ENCODE assay signal across 8 cellular contexts in genomic region chr2:60735496-60736250, GRCh38. TPM values are rescaled to one million over a fixed set of nuclear protein-coding genes. Genes with fewer than 3 reads are reported as not detected.
DNase-seq lines count a peak whose midpoint lies in the region; ATAC-seq and TF ChIP-seq lines count a peak whose summit lies in the region.

No MANE protein-coding gene starts in this region.

- H3K4ac ChIP-seq in H9 (ENCODE audit: low read depth, low read length): no peak overlapping the region

- H3K4me2 ChIP-seq in H9 (ENCODE audit: insufficient read depth, insufficient read length, low read length): peak overlapping the region; percentile 81
- peak overlapping the region; percentile 58 for H3K4me2 ChIP-seq in SU-DHL-6 (ENCODE audit: low read depth, low read length, poor library complexity, severe bottlenecking)
- H3K4me2 ChIP-seq in PC-9: no peak overlapping the region

- H3K9me3 Mint-ChIP-seq in H9: peaks cover 0 to 6% of the 10 kb centered on the region in 2 experiments; a peak in 2 of 5 replicates
- no peaks in the 10 kb centered on the region for H3K9me3 Mint-ChIP-seq in naive thymus-derived CD8-positive, alpha-beta T cell

- H3K27me3 ChIP-seq in H9 (ENCODE audit: insufficient read depth, low read length) (peaks cover 10% of the 10 kb centered on the region; the same call in 1 of the 2 replicates), SU-DHL-6 (ENCODE audit: low read length) (no peaks in the 10 kb centered on the region; the same call in 1 of the 2 replicates), PC-9 (ENCODE audit: insufficient read depth, low read depth) (no peaks in the 10 kb centered on the region)

- no peaks in the 10 kb centered on the region for H4K20me1 ChIP-seq in H9 (ENCODE audit: control insufficient read depth, insufficient read depth, insufficient read length)
- no peaks in the 10 kb centered on the region for H4K20me1 ChIP-seq in SU-DHL-6 (ENCODE audit: low read depth, low read length)
- H4K20me1 ChIP-seq in PC-9 (ENCODE audit: insufficient read depth): no peaks in the 10 kb centered on the region

- H3K27ac Mint-ChIP-seq in H9: 0 out of 7 replicates have a peak overlapping the region, but pooled peaks of 1 of the 3 experiments have one; percentile 8
- peak overlapping the region in 7 of 10 donors; percentile 1 to 88 (median 61) for H3K27ac Mint-ChIP-seq in naive thymus-derived CD8-positive, alpha-beta T cell

- no peak overlapping the region for H2AK5ac ChIP-seq in H9 (ENCODE audit: insufficient read length, low read length)

- H3K4me3 Mint-ChIP-seq in H9: peak overlapping the region; percentile 85 to 90
- peak overlapping the region; percentile 90 to 97 (median 94) for H3K4me3 Mint-ChIP-seq in naive thymus-derived CD8-positive, alpha-beta T cell

- H4K91ac ChIP-seq in H9 (ENCODE audit: insufficient read length, low read depth, low read length): no peak overlapping the region

- H3K4me1 Mint-ChIP-seq in H9: peaks cover 5 to 12% of the 10 kb centered on the region in 2 experiments
- H3K4me1 Mint-ChIP-seq in naive thymus-derived CD8-positive, alpha-beta T cell: peaks cover 4 to 11% (median 10%) of the 10 kb centered on the region in 4 donors

- peak; percentile 95 to 96 for ATAC-seq in naive thymus-derived CD8-positive, alpha-beta T cell
- ATAC-seq in HG03571 (IDR thresholded peaks at IDR 0.05; ENCODE audit: unreplicated experiment) (no peak), GM21576 (IDR thresholded peaks at IDR 0.05; ENCODE audit: unreplicated experiment) (no peak)

- H4K8ac ChIP-seq in H9 (replicated peaks; ENCODE audit: insufficient read length, low read depth, low read length): no peak overlapping the region

- intact Hi-C loops in PC-9 (cut with micrococcal nuclease; ENCODE audit: unreplicated experiment): no loop called here

- TF ChIP-seq CTCF in H9 (conservative IDR thresholded peaks at IDR 0.05) (no peak), SU-DHL-6 (IDR thresholded peaks at IDR 0.05; ENCODE audit: insufficient read depth, low read length, poor library complexity, severe bottlenecking) (no peak), PC-9 (conservative IDR thresholded peaks at IDR 0.05) (no peak)

- H3F3A ChIP-seq in SU-DHL-6 (ENCODE audit: insufficient read depth): no peaks in the 10 kb centered on the region
- H3F3A ChIP-seq in PC-9 (ENCODE audit: insufficient read depth, low read depth): no peaks in the 10 kb centered on the region

- H2AFZ ChIP-seq in H9 (ENCODE audit: low read length) (peak overlapping the region; percentile 71), SU-DHL-6 (ENCODE audit: low read depth, low read length, severe bottlenecking) (peak overlapping the region; percentile 82), PC-9 (no peak overlapping the region)

- no peaks in the 10 kb centered on the region for H3K9me3 ChIP-seq in H9 (ENCODE audit: control insufficient read depth, low read depth, low read length)
- H3K9me3 ChIP-seq in SU-DHL-6 (ENCODE audit: insufficient read depth, low read length): no peaks in the 10 kb centered on the region
- H3K9me3 ChIP-seq in PC-9 (ENCODE audit: insufficient read depth, low read depth): no peaks in the 10 kb centered on the region

- no peak overlapping the region for H3T11ph ChIP-seq in H9 (ENCODE audit: low read length)

- H3K36me3 Mint-ChIP-seq in H9 (ENCODE audit: insufficient read depth in 1 of 3, low read depth in 3 of 3): no peaks in the 10 kb centered on the region; a peak in 1 of 7 replicates
- no peaks in the 10 kb centered on the region for H3K36me3 Mint-ChIP-seq in naive thymus-derived CD8-positive, alpha-beta T cell

- H3K36me3 ChIP-seq in SU-DHL-6 (ENCODE audit: low read length) (no peaks in the 10 kb centered on the region), PC-9 (ENCODE audit: low read depth) (no peaks in the 10 kb centered on the region)

- H3K4me3 ChIP-seq in SU-DHL-6 (ENCODE audit: insufficient read depth, low read length, poor library complexity, severe bottlenecking) (peak overlapping the region; percentile 46), PC-9 (no peak overlapping the region)

- H3K18ac ChIP-seq in H9 (ENCODE audit: insufficient read length, low read depth, low read length): peak overlapping the region; percentile 24

- DNase-seq in H9 (peak; percentile 69), ecto neural progenitor cell (ENCODE audit: low spot score) (peak; percentile 65), HT-29 (ENCODE audit: low spot score) (no peak), PC-9 (no peak)
- peak; percentile 24 to 75 (median 58) for DNase-seq in naive thymus-derived CD8-positive, alpha-beta T cell

- no CpG with 5 or more reads among the region's 46 CpGs for WGBS in H9 (ENCODE audit: extremely low coverage, insufficient read length, low lambda C conversion rate)

- POLR2A ChIA-PET in naive thymus-derived CD8-positive, alpha-beta T cell (lab: Charles Lee): interaction anchor here (0.6 to 0.9 kb wide), 2 partner anchors 21 to 206 kb away, joined by 4 to 8 read pairs; partner anchors contain the start of gene PAPOLG
- POLR2A ChIA-PET in PC-9 (lab: Charles Lee; ENCODE audit: unreplicated experiment): interaction anchor here (0.6 to 0.7 kb wide), 2 partner anchors 20 to 330 kb away, joined by 3 to 4 read pairs; partner anchors contain the start of genes PAPOLG and SANBR

- no peak overlapping the region for H3K56ac ChIP-seq in H9 (ENCODE audit: insufficient read length, low read depth, low read length)

- H3K9me2 ChIP-seq in SU-DHL-6 (replicated peaks; ENCODE audit: insufficient read depth, low read length) (no peaks in the 10 kb centered on the region), PC-9 (ENCODE audit: insufficient read depth) (no peaks in the 10 kb centered on the region)

- no peak overlapping the region for H2BK12ac ChIP-seq in H9 (ENCODE audit: insufficient read length, low read depth, low read length)

- H3K79me1 ChIP-seq in H9 (ENCODE audit: insufficient read depth, low read depth, low read length, poor library complexity, severe bottlenecking): no peaks in the 10 kb centered on the region

- H3K9ac ChIP-seq in H9 (ENCODE audit: extremely low read depth, insufficient read length, low read length) (no peak overlapping the region), SU-DHL-6 (ENCODE audit: low read length) (peak overlapping the region; percentile 18; the same call in 1 of the 2 replicates)

- no peak overlapping the region for H3K23ac ChIP-seq in H9 (ENCODE audit: insufficient read length, low read depth, low read length)

- H2BK5ac ChIP-seq in H9 (ENCODE audit: insufficient read length, low read length): no peak overlapping the region

- H3K27me3 Mint-ChIP-seq in H9 (ENCODE audit: low read depth): peaks cover 66% of the 10 kb centered on the region
- H3K27me3 Mint-ChIP-seq in naive thymus-derived CD8-positive, alpha-beta T cell: peaks cover 14 to 28% (median 20%) of the 10 kb centered on the region in 5 donors

- no peak overlapping the region; the same call in 1 of the 2 replicates for H3K14ac ChIP-seq in H9 (ENCODE audit: insufficient read depth, low read length)

- no peaks in the 10 kb centered on the region for H3K79me2 ChIP-seq in H9 (ENCODE audit: insufficient read depth, low read length)
- H3K79me2 ChIP-seq in SU-DHL-6 (ENCODE audit: insufficient read depth, low read length): no peaks in the 10 kb centered on the region
- no peaks in the 10 kb centered on the region for H3K79me2 ChIP-seq in PC-9 (ENCODE audit: low read depth)

- H4K5ac ChIP-seq in H9 (ENCODE audit: insufficient read length, low read depth, low read length): no peak overlapping the region

- BruUV-seq in PC-9 (replicated peaks; lab: Mats Ljungman, UMichigan): no TSS peak

- H3K23me2 ChIP-seq in H9 (ENCODE audit: insufficient read length, low read depth, low read length, poor library complexity, severe bottlenecking): peaks cover 4% of the 10 kb centered on the region

- H2BK15ac ChIP-seq in H9 (ENCODE audit: low read depth, low read length): no peak overlapping the region

- H3K27ac ChIP-seq in H9 (ENCODE audit: insufficient read length, low read depth, low read length): no peak overlapping the region
- H3K27ac ChIP-seq in SU-DHL-6 (ENCODE audit: low read depth, low read length): no peak overlapping the region
- H3K27ac ChIP-seq in PC-9: no peak overlapping the region

- H2BK20ac ChIP-seq in H9 (ENCODE audit: low read depth, low read length, poor library complexity, severe bottlenecking): no peak overlapping the region

- CTCF ChIA-PET in PC-9 (lab: Charles Lee): no interaction called here

- H3K4me1 ChIP-seq in H9 (ENCODE audit: insufficient read depth, low read length) (no peaks in the 10 kb centered on the region), PC-9 (replicated peaks; ENCODE audit: insufficient read depth) (no peaks in the 10 kb centered on the region)

- no peak overlapping the region for H2BK120ac ChIP-seq in H9 (ENCODE audit: low read depth, low read length, poor library complexity, severe bottlenecking)

RNA-seq across cellular contexts. Expression of gene PAPOLG, which starts 20.4 kb away (rescaled TPM):
- 19.2 and 21.1 TPM in 2 replicates for total RNA-seq in H9 (2021)
- total RNA-seq in naive thymus-derived CD8-positive, alpha-beta T cell: 10 to 100 TPM; 37.7 to 40.6 TPM
- 10 to 100 TPM; 10.1 to 15.4 (median 11.5) TPM for polyA plus RNA-seq in naive thymus-derived CD8-positive, alpha-beta T cell
- 3.2 and 6.2 TPM in 2 replicates for total RNA-seq in HT-29 (2014; rRNA removed; shearing (Covaris generic))
- 13.5 and 13.7 TPM in 2 replicates for total RNA-seq in PC-9 (2021)

Comparison
In these comparisons a context has a peak if more than half of its experiments do, and no peak if none do; other contexts are left out.
1. DNase-seq: peak in H9 (single experiment), ecto neural progenitor cell (single experiment) and naive thymus-derived CD8-positive, alpha-beta T cell (10 of 10); none in HT-29 (single experiment) and PC-9 (0 of 2).
2. ATAC-seq: peak in naive thymus-derived CD8-positive, alpha-beta T cell (2 of 2); none in HG03571 (single experiment) and GM21576 (single experiment).